ENCODE assay signal across 1 cellular context in the genomic region with DNA sequence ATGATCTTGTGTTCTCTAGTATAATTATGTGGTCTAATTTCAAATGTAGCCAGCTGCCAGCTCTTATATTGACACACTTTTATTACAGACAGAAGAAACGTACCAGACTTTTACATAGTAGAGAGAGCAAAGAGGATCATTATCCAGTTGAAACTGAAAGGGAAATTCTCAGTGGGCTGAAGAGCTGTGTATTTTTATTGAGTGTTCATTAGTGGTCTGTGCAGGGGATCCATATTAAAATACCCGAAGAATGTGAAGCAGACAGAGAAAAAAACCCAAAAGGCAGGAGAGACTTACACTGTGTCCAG.
TF ChIP-seq lines count a peak whose summit lies in the region.

No MANE protein-coding gene starts in this region.

TF ChIP-seq in HepG2, 621 proteins besides CTCF, POLR2A, EP300 and RAD21:
- TF ChIP-seq, protein P1, sequence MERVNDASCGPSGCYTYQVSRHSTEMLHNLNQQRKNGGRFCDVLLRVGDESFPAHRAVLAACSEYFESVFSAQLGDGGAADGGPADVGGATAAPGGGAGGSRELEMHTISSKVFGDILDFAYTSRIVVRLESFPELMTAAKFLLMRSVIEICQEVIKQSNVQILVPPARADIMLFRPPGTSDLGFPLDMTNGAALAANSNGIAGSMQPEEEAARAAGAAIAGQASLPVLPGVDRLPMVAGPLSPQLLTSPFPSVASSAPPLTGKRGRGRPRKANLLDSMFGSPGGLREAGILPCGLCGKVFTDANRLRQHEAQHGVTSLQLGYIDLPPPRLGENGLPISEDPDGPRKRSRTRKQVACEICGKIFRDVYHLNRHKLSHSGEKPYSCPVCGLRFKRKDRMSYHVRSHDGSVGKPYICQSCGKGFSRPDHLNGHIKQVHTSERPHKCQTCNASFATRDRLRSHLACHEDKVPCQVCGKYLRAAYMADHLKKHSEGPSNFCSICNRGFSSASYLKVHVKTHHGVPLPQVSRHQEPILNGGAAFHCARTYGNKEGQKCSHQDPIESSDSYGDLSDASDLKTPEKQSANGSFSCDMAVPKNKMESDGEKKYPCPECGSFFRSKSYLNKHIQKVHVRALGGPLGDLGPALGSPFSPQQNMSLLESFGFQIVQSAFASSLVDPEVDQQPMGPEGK (CRISPR knock-in tag; IDR thresholded peaks at IDR 0.05) = no peak
- TF ChIP-seq, protein P2, sequence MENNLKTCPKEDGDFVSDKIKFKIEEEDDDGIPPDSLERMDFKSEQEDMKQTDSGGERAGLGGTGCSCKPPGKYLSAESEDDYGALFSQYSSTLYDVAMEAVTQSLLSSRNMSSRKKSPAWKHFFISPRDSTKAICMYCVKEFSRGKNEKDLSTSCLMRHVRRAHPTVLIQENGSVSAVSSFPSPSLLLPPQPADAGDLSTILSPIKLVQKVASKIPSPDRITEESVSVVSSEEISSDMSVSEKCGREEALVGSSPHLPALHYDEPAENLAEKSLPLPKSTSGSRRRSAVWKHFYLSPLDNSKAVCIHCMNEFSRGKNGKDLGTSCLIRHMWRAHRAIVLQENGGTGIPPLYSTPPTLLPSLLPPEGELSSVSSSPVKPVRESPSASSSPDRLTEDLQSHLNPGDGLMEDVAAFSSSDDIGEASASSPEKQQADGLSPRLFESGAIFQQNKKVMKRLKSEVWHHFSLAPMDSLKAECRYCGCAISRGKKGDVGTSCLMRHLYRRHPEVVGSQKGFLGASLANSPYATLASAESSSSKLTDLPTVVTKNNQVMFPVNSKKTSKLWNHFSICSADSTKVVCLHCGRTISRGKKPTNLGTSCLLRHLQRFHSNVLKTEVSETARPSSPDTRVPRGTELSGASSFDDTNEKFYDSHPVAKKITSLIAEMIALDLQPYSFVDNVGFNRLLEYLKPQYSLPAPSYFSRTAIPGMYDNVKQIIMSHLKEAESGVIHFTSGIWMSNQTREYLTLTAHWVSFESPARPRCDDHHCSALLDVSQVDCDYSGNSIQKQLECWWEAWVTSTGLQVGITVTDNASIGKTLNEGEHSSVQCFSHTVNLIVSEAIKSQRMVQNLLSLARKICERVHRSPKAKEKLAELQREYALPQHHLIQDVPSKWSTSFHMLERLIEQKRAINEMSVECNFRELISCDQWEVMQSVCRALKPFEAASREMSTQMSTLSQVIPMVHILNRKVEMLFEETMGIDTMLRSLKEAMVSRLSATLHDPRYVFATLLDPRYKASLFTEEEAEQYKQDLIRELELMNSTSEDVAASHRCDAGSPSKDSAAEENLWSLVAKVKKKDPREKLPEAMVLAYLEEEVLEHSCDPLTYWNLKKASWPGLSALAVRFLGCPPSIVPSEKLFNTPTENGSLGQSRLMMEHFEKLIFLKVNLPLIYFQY (CRISPR knock-in tag; IDR thresholded peaks at IDR 0.05; ENCODE audit: borderline replicate concordance) = no peak
- TF ChIP-seq SP2 (CRISPR knock-in tag; IDR thresholded peaks at IDR 0.05) = no peak
- TF ChIP-seq U2AF2 (IDR thresholded peaks at IDR 0.05; ENCODE audit: low read depth, low read length) = no peak
- no peak for TF ChIP-seq ZZZ3 (CRISPR knock-in tag; IDR thresholded peaks at IDR 0.05; ENCODE audit: borderline replicate concordance)
- TF ChIP-seq REPIN1 (CRISPR knock-in tag; IDR thresholded peaks at IDR 0.05; ENCODE audit: borderline replicate concordance, low read depth) = no peak
- TF ChIP-seq, protein P3, sequence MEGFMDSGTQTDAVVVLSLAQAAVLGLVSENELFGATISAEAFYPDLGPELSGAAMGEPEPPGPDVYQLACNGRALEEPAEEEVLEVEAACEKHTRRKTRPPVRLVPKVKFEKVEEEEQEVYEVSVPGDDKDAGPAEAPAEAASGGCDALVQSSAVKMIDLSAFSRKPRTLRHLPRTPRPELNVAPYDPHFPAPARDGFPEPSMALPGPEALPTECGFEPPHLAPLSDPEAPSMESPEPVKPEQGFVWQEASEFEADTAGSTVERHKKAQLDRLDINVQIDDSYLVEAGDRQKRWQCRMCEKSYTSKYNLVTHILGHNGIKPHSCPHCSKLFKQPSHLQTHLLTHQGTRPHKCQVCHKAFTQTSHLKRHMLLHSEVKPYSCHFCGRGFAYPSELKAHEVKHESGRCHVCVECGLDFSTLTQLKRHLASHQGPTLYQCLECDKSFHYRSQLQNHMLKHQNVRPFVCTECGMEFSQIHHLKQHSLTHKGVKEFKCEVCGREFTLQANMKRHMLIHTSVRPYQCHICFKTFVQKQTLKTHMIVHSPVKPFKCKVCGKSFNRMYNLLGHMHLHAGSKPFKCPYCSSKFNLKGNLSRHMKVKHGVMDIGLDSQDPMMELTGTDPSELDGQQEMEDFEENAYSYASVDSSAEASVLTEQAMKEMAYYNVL (CRISPR knock-in tag; IDR thresholded peaks at IDR 0.05; ENCODE audit: borderline replicate concordance) = no peak
